In the genomic region with DNA sequence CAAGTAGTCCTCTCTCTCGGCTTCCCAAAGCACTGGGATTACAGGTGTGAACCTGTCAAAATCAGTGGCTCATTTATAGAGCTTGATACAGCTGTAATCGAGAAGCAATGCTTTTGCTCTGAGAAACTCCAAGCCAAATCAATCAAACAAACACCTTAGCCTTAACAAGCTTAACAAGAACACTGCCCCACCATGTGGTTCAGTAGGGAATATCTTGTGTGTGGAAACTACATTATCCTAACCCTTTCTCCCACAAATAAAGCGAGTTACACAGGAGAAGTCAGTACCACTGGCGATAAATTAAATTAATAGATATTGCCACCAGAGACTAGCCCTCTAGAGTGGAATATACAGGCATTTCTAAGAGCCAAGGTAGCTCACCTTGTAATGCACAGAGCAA, we compare ENCODE assay signal across 18 cellular contexts. TPM values are rescaled to one million over a fixed set of nuclear protein-coding genes. Genes with fewer than 3 reads are reported as not detected.
DNase-seq lines count a peak whose midpoint lies in the region; ATAC-seq, FAIRE-seq and TF ChIP-seq lines count a peak whose summit lies in the region.
"Had no signal": no experiment of that assay in that cellular context is flagged by ENCODE, and none has a peak within 500 bp of the region (broad histone marks: within the 10 kb centered on the region; RNA-seq: fewer than 3 reads in every experiment).

No MANE protein-coding gene starts in this region.

- POLR2A ChIA-PET in endothelial cell of umbilical vein (lab: Charles Lee): interaction anchor here (0.7 to 1.6 kb wide), 2 partner anchors 11 to 195 kb away, joined by 3 read pairs; no protein-coding TSS in a partner anchor

- no peak for ATAC-seq in aorta (ENCODE audit: low FRiP score)
- ATAC-seq: Panc1, T-helper 17 cell had no signal

- FAIRE-seq in endothelial cell of umbilical vein (lab: Jason Lieb, UNC): peak; percentile 28
- FAIRE-seq: endometrium had no signal

- WGBS in aorta, 2 donors: 85 to 86% methylated on average over 4 of the region's 4 CpGs

- H3K79me2 ChIP-seq in OCI-LY3 (ENCODE audit: low read length) (no peaks in the 10 kb centered on the region), endothelial cell of umbilical vein (ENCODE audit: control insufficient read depth, insufficient read depth, low read length) (no peaks in the 10 kb centered on the region), osteoblast (ENCODE audit: insufficient read depth, low read length) (no peaks in the 10 kb centered on the region)

- CTCF ChIA-PET in endothelial cell of umbilical vein (lab: Charles Lee): interaction anchor here (1.0 to 3.0 kb wide), 7 partner anchors 8 to 210 kb away, joined by 3 to 37 read pairs (median 5); no protein-coding TSS in a partner anchor

- no TSS peak for BruUV-seq in endothelial cell of umbilical vein (replicated peaks; lab: Mats Ljungman, UMichigan)

- no peak overlapping the region for H3K9ac ChIP-seq in OCI-LY3 (ENCODE audit: low read length)
- no peak overlapping the region for H3K9ac ChIP-seq in endothelial cell of umbilical vein (replicated peaks; ENCODE audit: extremely low read depth, insufficient read depth, low read length)

- no peaks in the 10 kb centered on the region for H3K27me3 Mint-ChIP-seq in activated T-helper 2 cell treated with anti-CD3 and anti-CD28 coated beads, Interferon-gamma antibody, Interleukin-2, Interleukin-4, amounts not matched to agents 10 μg/mL and 5 μg/mL and 100 μg/mL, durations not matched to agents 14 hours and 24 hours and 36 hours (ENCODE audit: low read depth)
- H3K27me3 Mint-ChIP-seq: brain, T-helper 17 cell had no signal

- H3K4me3 Mint-ChIP-seq in activated T-helper 2 cell treated with anti-CD3 and anti-CD28 coated beads, Interferon-gamma antibody, Interleukin-2, Interleukin-4, amounts not matched to agents 10 μg/mL and 5 μg/mL and 100 μg/mL, durations not matched to agents 14 hours and 24 hours and 36 hours (ENCODE audit: low read depth): no peak overlapping the region
- H3K4me3 Mint-ChIP-seq: activated T-helper 1 cell treated with anti-CD3 and anti-CD28 coated beads, Interleukin-12 subunit alpha, Interleukin-12 subunit beta, Interleukin-2, Interleukin-4 antibody, amounts not matched to agents 30 ng/mL and 10 ng/mL and 1 ng/mL, durations not matched to agents 14 hours and 24 hours and 36 hours; brain; T-helper 17 cell had no signal

- H3K4me2 ChIP-seq in OCI-LY3 (ENCODE audit: low read length): no peak overlapping the region
- H3K4me2 ChIP-seq in endothelial cell of umbilical vein (ENCODE audit: insufficient read depth, low read length): no peak overlapping the region
- no peak overlapping the region for H3K4me2 ChIP-seq in osteoblast (ENCODE audit: insufficient read depth, low read length)

- no peak for TF ChIP-seq POLR2A in endothelial cell of umbilical vein (IDR thresholded peaks at IDR 0.05; ENCODE audit: low read depth, low read length)

- H3K4me1 ChIP-seq in OCI-LY3 (ENCODE audit: low read length) (no peaks in the 10 kb centered on the region), endothelial cell of umbilical vein (ENCODE audit: control insufficient read depth, extremely low read depth, insufficient read depth, low read length) (no peaks in the 10 kb centered on the region), osteoblast (ENCODE audit: insufficient read depth, low read length) (no peaks in the 10 kb centered on the region), aorta (ENCODE audit: control insufficient read depth in 1 of 2, insufficient read depth in 2 of 2, low read length in 2 of 2) (no peaks in the 10 kb centered on the region)

- TF ChIP-seq CTCF in OCI-LY3 (IDR thresholded peaks at IDR 0.05; ENCODE audit: low read depth, low read length): peak; percentile 9; the same call in 1 of the 2 replicates
- TF ChIP-seq CTCF in endothelial cell of umbilical vein (IDR thresholded peaks at IDR 0.05; ENCODE audit: extremely low read depth in 1 of 2, insufficient read depth in 1 of 2, low read depth in 1 of 2, low read length in 2 of 2): no peak
- TF ChIP-seq CTCF in osteoblast (IDR thresholded peaks at IDR 0.05; ENCODE audit: extremely low read depth, low read depth, low read length): peak; percentile 24

- H4K20me1 ChIP-seq in OCI-LY3 (ENCODE audit: insufficient read depth, low read length): no peaks in the 10 kb centered on the region
- H4K20me1 ChIP-seq in endothelial cell of umbilical vein (replicated peaks; ENCODE audit: control insufficient read depth, extremely low read depth, insufficient read depth, low read length): no peaks in the 10 kb centered on the region
- H4K20me1 ChIP-seq in osteoblast (ENCODE audit: insufficient read depth, low read length): no peaks in the 10 kb centered on the region

- H3K9me3 ChIP-seq in OCI-LY3 (ENCODE audit: insufficient read depth, low read length) (no peaks in the 10 kb centered on the region), endothelial cell of umbilical vein (replicated peaks; ENCODE audit: control insufficient read depth, insufficient read depth, low read length) (no peaks in the 10 kb centered on the region), osteoblast (ENCODE audit: low read depth, low read length) (no peaks in the 10 kb centered on the region), aorta (ENCODE audit: control insufficient read depth, low read length) (no peaks in the 10 kb centered on the region)

- H3K36me3 ChIP-seq in OCI-LY3 (replicated peaks; ENCODE audit: low read depth, low read length) (peaks cover 31% of the 10 kb centered on the region), endothelial cell of umbilical vein (ENCODE audit: control insufficient read depth in 2 of 2, extremely low read depth in 1 of 2, insufficient read depth in 2 of 2, low read length in 2 of 2) (peaks cover 18 to 47% of the 10 kb centered on the region in 2 experiments), osteoblast (ENCODE audit: insufficient read depth, low read length) (peaks cover 41% of the 10 kb centered on the region), aorta (ENCODE audit: control insufficient read depth in 1 of 2, insufficient read depth in 2 of 2, low read length in 1 of 2) (peaks cover 4 to 6% of the 10 kb centered on the region in 2 donors)

- no peak overlapping the region for H2AFZ ChIP-seq in OCI-LY3 (ENCODE audit: low read depth, low read length)
- no peak overlapping the region for H2AFZ ChIP-seq in endothelial cell of umbilical vein (ENCODE audit: low read depth, low read length)
- no peak overlapping the region for H2AFZ ChIP-seq in osteoblast (ENCODE audit: low read length)

- intact Hi-C loops in endothelial cell of umbilical vein (cut with micrococcal nuclease) (no loop called here), aorta (cut with DNase I) (no loop called here)
- intact Hi-C loops in activated T-helper 2 cell treated with anti-CD3 and anti-CD28 coated beads, Interferon-gamma antibody, Interleukin-2, Interleukin-4, amounts not matched to agents 10 μg/mL and 5 μg/mL and 100 μg/mL, durations not matched to agents 14 hours and 24 hours and 36 hours (cut with micrococcal nuclease): no loop called here

- dilution Hi-C loops in endothelial cell of umbilical vein (cut with MboI; ENCODE audit: extremely low pct_ligation_motif_present, low sequenced_read_pairs): no loop called here

- H3K4me3 ChIP-seq in OCI-LY3 (ENCODE audit: low read length): no peak overlapping the region
- H3K4me3 ChIP-seq in endothelial cell of umbilical vein (replicated peaks in 1 of 3; ENCODE audit: insufficient read depth in 1 of 3, low read depth in 1 of 3, low read length in 3 of 3): no peak overlapping the region
- H3K4me3 ChIP-seq in osteoblast (ENCODE audit: insufficient read depth, low read length): no peak overlapping the region
- H3K4me3 ChIP-seq in aorta (ENCODE audit: low read length in 2 of 2): no peak overlapping the region

- DNase-seq in DMS53 (lab: John Stamatoyannopoulos, UW): peak; percentile 8
- no peak for DNase-seq in DMS53 treated with DMSO at 0.1 percent for 48 hours (lab: John Stamatoyannopoulos, UW; ENCODE audit: unreplicated experiment)
- peak; percentile 13 for DNase-seq in endothelial cell of umbilical vein (ENCODE audit: low read depth, low spot score)
- no peak for DNase-seq in osteoblast (ENCODE audit: insufficient read length, low spot score, missing footprints)
- no peak for DNase-seq in aorta
- no peak for DNase-seq in kidney glomerular epithelial cell (lab: John Stamatoyannopoulos, UW)
- no peak for DNase-seq in activated T-helper 2 cell treated with anti-CD3 and anti-CD28 coated beads, Interferon-gamma antibody, Interleukin-2, Interleukin-4, amounts not matched to agents 10 μg/mL and 5 μg/mL and 100 μg/mL, durations not matched to agents 14 hours and 24 hours and 36 hours (ENCODE audit: low spot score)
- DNase-seq: activated CD4-positive, alpha-beta T cell treated with anti-CD3 and anti-CD28 coated beads for 48 hours; COR-L47; head of caudate nucleus; NCI-H1105; NCI-H226; T-helper 17 cell had no signal

- H3K27me3 ChIP-seq in OCI-LY3 (ENCODE audit: low read depth, low read length): no peaks in the 10 kb centered on the region
- no peaks in the 10 kb centered on the region for H3K27me3 ChIP-seq in endothelial cell of umbilical vein (ENCODE audit: control insufficient read depth in 2 of 2, insufficient read depth in 2 of 2, low read length in 2 of 2)
- H3K27me3 ChIP-seq in osteoblast (ENCODE audit: insufficient read depth, low read length): no peaks in the 10 kb centered on the region
- H3K27me3 ChIP-seq in aorta (ENCODE audit: control insufficient read depth in 1 of 2, insufficient read depth in 2 of 2, low read length in 1 of 2): no peaks in the 10 kb centered on the region

- H3K9me3 Mint-ChIP-seq in activated T-helper 2 cell treated with anti-CD3 and anti-CD28 coated beads, Interferon-gamma antibody, Interleukin-2, Interleukin-4, amounts not matched to agents 10 μg/mL and 5 μg/mL and 100 μg/mL, durations not matched to agents 14 hours and 24 hours and 36 hours: no peaks in the 10 kb centered on the region
- H3K9me3 Mint-ChIP-seq: activated T-helper 1 cell treated with anti-CD3 and anti-CD28 coated beads, Interleukin-12 subunit alpha, Interleukin-12 subunit beta, Interleukin-2, Interleukin-4 antibody, amounts not matched to agents 30 ng/mL and 10 ng/mL and 1 ng/mL, durations not matched to agents 14 hours and 24 hours and 36 hours; brain had no signal

- no peak overlapping the region for H3K27ac ChIP-seq in OCI-LY3 (ENCODE audit: low read length)
- no peak overlapping the region for H3K27ac ChIP-seq in endothelial cell of umbilical vein (ENCODE audit: insufficient read depth, low read depth, low read length)
- no peak overlapping the region for H3K27ac ChIP-seq in osteoblast (ENCODE audit: low read depth, low read length)
- no peak overlapping the region for H3K27ac ChIP-seq in aorta (ENCODE audit: low read depth in 1 of 2, low read length in 2 of 2)

- no peaks in the 10 kb centered on the region for H3K9me1 ChIP-seq in endothelial cell of umbilical vein (replicated peaks; ENCODE audit: control insufficient read depth, extremely low read depth, insufficient read depth, low read length)

- H3K4me1 Mint-ChIP-seq in activated T-helper 2 cell treated with anti-CD3 and anti-CD28 coated beads, Interferon-gamma antibody, Interleukin-2, Interleukin-4, amounts not matched to agents 10 μg/mL and 5 μg/mL and 100 μg/mL, durations not matched to agents 14 hours and 24 hours and 36 hours (ENCODE audit: low read depth): no peaks in the 10 kb centered on the region
- H3K4me1 Mint-ChIP-seq: T-helper 17 cell had no signal

- no peak overlapping the region for H3K27ac Mint-ChIP-seq in activated T-helper 2 cell treated with anti-CD3 and anti-CD28 coated beads, Interferon-gamma antibody, Interleukin-2, Interleukin-4, amounts not matched to agents 10 μg/mL and 5 μg/mL and 100 μg/mL, durations not matched to agents 14 hours and 24 hours and 36 hours
- H3K27ac Mint-ChIP-seq: activated T-helper 1 cell treated with anti-CD3 and anti-CD28 coated beads, Interleukin-12 subunit alpha, Interleukin-12 subunit beta, Interleukin-2, Interleukin-4 antibody, amounts not matched to agents 30 ng/mL and 10 ng/mL and 1 ng/mL, durations not matched to agents 14 hours and 24 hours and 36 hours; T-helper 17 cell had no signal

- peaks cover 26% of the 10 kb centered on the region for H3K36me3 Mint-ChIP-seq in activated T-helper 2 cell treated with anti-CD3 and anti-CD28 coated beads, Interferon-gamma antibody, Interleukin-2, Interleukin-4, amounts not matched to agents 10 μg/mL and 5 μg/mL and 100 μg/mL, durations not matched to agents 14 hours and 24 hours and 36 hours (ENCODE audit: low read depth)

RNA-seq across cellular contexts. Expression of a gene that starts 13.9 kb away (rescaled TPM):
- 23.4 and 25.9 TPM in 2 replicates for total RNA-seq in endothelial cell of umbilical vein
- polyA plus RNA-seq in endothelial cell of umbilical vein: 6.5 and 7.2 TPM in 2 replicates
- polyA plus RNA-seq in endothelial cell of umbilical vein (2011; cell fraction: cytosol; rRNA removed): 6.2 and 6.3 TPM in 2 replicates
- 23.9 and 26.1 TPM in 2 replicates for polyA plus RNA-seq in endothelial cell of umbilical vein (2011; cell fraction: nucleus; rRNA removed)
- 7.7 and 8.9 TPM in 2 replicates for polyA plus RNA-seq in endothelial cell of umbilical vein (2012)
- 11.1 and 12.8 TPM in 2 replicates for polyA minus RNA-seq in endothelial cell of umbilical vein
- 7.1 TPM for polyA minus RNA-seq in endothelial cell of umbilical vein (2011; cell fraction: cytosol; rRNA and poly(A)+ RNA removed)
- polyA minus RNA-seq in endothelial cell of umbilical vein (2011; cell fraction: nucleus; rRNA and poly(A)+ RNA removed): 8.8 and 9.4 TPM in 2 replicates
- total RNA-seq in osteoblast: 7.6 and 9.7 TPM in 2 replicates
- total RNA-seq in aorta: 10 to 100 TPM in 1 of 2 donors, 1 to 10 TPM in 1; 9.0 to 18.6 TPM
- 10 to 100 TPM in 1 of 2 donors, 1 to 10 TPM in 1; 2.8 to 24.6 TPM for polyA plus RNA-seq in aorta
- 24.2 and 26.6 TPM in 2 replicates for total RNA-seq in activated T-helper 2 cell treated with anti-CD3 and anti-CD28 coated beads, Interferon-gamma antibody, Interleukin-2, Interleukin-4, amounts not matched to agents 10 μg/mL and 5 μg/mL and 100 μg/mL, durations not matched to agents 14 hours and 24 hours and 36 hours

Comparison
In these comparisons a context has a peak if more than half of its experiments do, and no peak if none do; other contexts are left out.
1. DNase-seq: peak in DMS53 (single experiment) and endothelial cell of umbilical vein (single experiment); none in DMS53 treated with DMSO at 0.1 percent for 48 hours (single experiment), osteoblast (single experiment), aorta (0 of 2), kidney glomerular epithelial cell (single experiment) and activated T-helper 2 cell treated with anti-CD3 and anti-CD28 coated beads, Interferon-gamma antibody, Interleukin-2, Interleukin-4, amounts not matched to agents 10 μg/mL and 5 μg/mL and 100 μg/mL, durations not matched to agents 14 hours and 24 hours and 36 hours (single experiment).
2. CTCF ChIP-seq: peak in OCI-LY3 (single experiment) and osteoblast (single experiment); none in endothelial cell of umbilical vein (0 of 2).